ENCODE assay signal across 14 cellular contexts in genomic region chr13:52961196-52961845, GRCh38.
"Had no signal": no experiment of that assay in that cellular context is flagged by ENCODE, and none has a peak within 500 bp of the region (broad histone marks: within the 10 kb centered on the region; RNA-seq: fewer than 3 reads in every experiment).

No MANE protein-coding gene starts in this region.

- H3K27me3 ChIP-seq: foreskin keratinocyte, pancreas, sigmoid colon had no signal

- H3K4me3 Mint-ChIP-seq: activated CD4-positive, alpha-beta T cell treated with anti-CD3 and anti-CD28 coated beads, Interleukin-2, amount 10 ng/mL, durations not matched to agents 7 days and 5 days; activated T-helper 1 cell treated with anti-CD3 and anti-CD28 coated beads, Interleukin-12 subunit alpha, Interleukin-12 subunit beta, Interleukin-2, Interleukin-4 antibody, amounts not matched to agents 30 ng/mL and 10 ng/mL and 1 ng/mL, durations not matched to agents 14 hours and 24 hours and 36 hours; immature natural killer cell; nephron; T-helper 2 cell treated with Interferon-gamma antibody and Interleukin-4, amounts not matched to agents 5 μg/mL and 100 μg/mL, for 36 hours had no signal

- H3K36me3 Mint-ChIP-seq: immature natural killer cell had no signal

- ATAC-seq: foreskin keratinocyte, pancreas had no signal

- DNase-seq: activated CD4-positive, alpha-beta T cell treated with anti-CD3 and anti-CD28 coated beads, Interleukin-2, amount 10 ng/mL, durations not matched to agents 7 days and 5 days; anterior cingulate cortex; cerebellar nuclear complex; effector memory CD4-positive, alpha-beta T cell; foreskin keratinocyte; immature natural killer cell; pancreas; sigmoid colon; spleen; stimulated activated CD4-positive, alpha-beta T cell treated with anti-CD3 and anti-CD28 coated beads, Interleukin-1b, Interleukin-23, amount 100 ng/mL, for 48 hours had no signal

- H3K27me3 Mint-ChIP-seq: activated CD4-positive, alpha-beta T cell treated with anti-CD3 and anti-CD28 coated beads, Interleukin-2, amount 10 ng/mL, durations not matched to agents 7 days and 5 days had no signal

- H3K36me3 ChIP-seq: pancreas, sigmoid colon, spleen, thoracic aorta had no signal

- H3K4me1 Mint-ChIP-seq: activated CD4-positive, alpha-beta T cell treated with anti-CD3 and anti-CD28 coated beads, Interleukin-2, amount 10 ng/mL, durations not matched to agents 7 days and 5 days; immature natural killer cell had no signal

- H3K9me3 Mint-ChIP-seq: activated CD4-positive, alpha-beta T cell treated with anti-CD3 and anti-CD28 coated beads, Interleukin-2, amount 10 ng/mL, durations not matched to agents 7 days and 5 days; activated T-helper 1 cell treated with anti-CD3 and anti-CD28 coated beads, Interleukin-12 subunit alpha, Interleukin-12 subunit beta, Interleukin-2, Interleukin-4 antibody, amounts not matched to agents 30 ng/mL and 10 ng/mL and 1 ng/mL, durations not matched to agents 14 hours and 24 hours and 36 hours; nephron; T-helper 2 cell treated with Interferon-gamma antibody and Interleukin-4, amounts not matched to agents 5 μg/mL and 100 μg/mL, for 36 hours had no signal

- H3K4me3 ChIP-seq: pancreas, sigmoid colon, spleen, thoracic aorta had no signal

- H3K9me3 ChIP-seq: pancreas, sigmoid colon, thoracic aorta had no signal

- H3K27ac ChIP-seq: foreskin keratinocyte, pancreas, sigmoid colon, spleen, thoracic aorta had no signal

- H3K4me1 ChIP-seq: foreskin keratinocyte, pancreas, sigmoid colon, spleen had no signal

- H3K27ac Mint-ChIP-seq: activated CD4-positive, alpha-beta T cell treated with anti-CD3 and anti-CD28 coated beads, Interleukin-2, amount 10 ng/mL, durations not matched to agents 7 days and 5 days; activated T-helper 1 cell treated with anti-CD3 and anti-CD28 coated beads, Interleukin-12 subunit alpha, Interleukin-12 subunit beta, Interleukin-2, Interleukin-4 antibody, amounts not matched to agents 30 ng/mL and 10 ng/mL and 1 ng/mL, durations not matched to agents 14 hours and 24 hours and 36 hours; immature natural killer cell; nephron; T-helper 2 cell treated with Interferon-gamma antibody and Interleukin-4, amounts not matched to agents 5 μg/mL and 100 μg/mL, for 36 hours had no signal
